ENCODE assay signal across 1 cellular context in genomic region chr5:122772446-122772845, GRCh38.
TF ChIP-seq lines count a peak whose summit lies in the region.

No MANE protein-coding gene starts in this region.

TF ChIP-seq in GM23338, 12 proteins besides CTCF, POLR2A, EP300 and RAD21 (continued from another document):
- TF ChIP-seq REST (IDR thresholded peaks at IDR 0.05; ENCODE audit: unreplicated experiment) (no peak), EZH2phosphoT487 (IDR thresholded peaks at IDR 0.05; ENCODE audit: unreplicated experiment) (no peak), ZNF462 (CRISPR knock-in tag; IDR thresholded peaks at IDR 0.05) (no peak), POLR2AphosphoS5 (IDR thresholded peaks at IDR 0.05; ENCODE audit: low read depth) (no peak)
